ENCODE assay signal across 20 cellular contexts in the genomic region with DNA sequence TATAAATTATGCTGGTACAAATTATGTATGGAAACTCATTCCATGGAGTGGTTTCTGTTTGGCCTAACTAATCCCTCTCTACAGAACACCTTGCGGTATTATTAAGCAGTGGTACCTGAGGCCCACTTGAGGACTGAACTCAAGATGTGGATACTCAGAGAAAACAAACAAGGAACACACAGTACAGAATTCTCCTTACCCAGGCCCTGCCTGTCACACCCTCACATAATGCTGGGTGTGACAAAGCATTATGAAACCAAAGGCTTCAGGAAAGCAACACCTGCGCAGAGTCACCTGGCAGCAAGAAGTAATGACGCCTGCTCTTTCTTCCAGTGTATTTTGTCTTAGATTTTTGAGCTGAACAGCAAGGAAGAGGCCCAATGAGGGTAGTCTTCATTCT.
"Had no signal": no experiment of that assay in that cellular context is flagged by ENCODE, and none has a peak within 500 bp of the region (broad histone marks: within the 10 kb centered on the region; RNA-seq: fewer than 3 reads in every experiment).

No MANE protein-coding gene starts in this region.

- H3K36me3 ChIP-seq: heart right ventricle, sigmoid colon had no signal

- H3K27ac ChIP-seq: dorsolateral prefrontal cortex, heart right ventricle, sigmoid colon, testis had no signal

- H3K27me3 ChIP-seq: dorsolateral prefrontal cortex, sigmoid colon, testis had no signal

- H3K4me1 ChIP-seq: heart right ventricle, testis had no signal

- H3K4me1 Mint-ChIP-seq: activated naive CD8-positive, alpha-beta T cell treated with anti-CD3 and anti-CD28 coated beads for 36 hours; central memory CD8-positive, alpha-beta T cell; mesothelial cell of epicardium; natural killer cell; stimulated activated naive B cell treated with anti-CD40 and anti-IgM and Interleukin-4, amounts not matched to agents 10 μg/mL and 1 μg/mL and 100 μg/mL, for 72 hours; WTC11 had no signal

- H3K9me3 Mint-ChIP-seq: activated CD4-positive, alpha-beta memory T cell treated with anti-CD3 and anti-CD28 coated beads for 36 hours; activated naive CD8-positive, alpha-beta T cell treated with anti-CD3 and anti-CD28 coated beads for 36 hours; central memory CD8-positive, alpha-beta T cell; natural killer cell had no signal

- H3K27me3 Mint-ChIP-seq: activated CD4-positive, alpha-beta memory T cell treated with anti-CD3 and anti-CD28 coated beads for 36 hours; activated naive CD8-positive, alpha-beta T cell treated with anti-CD3 and anti-CD28 coated beads for 36 hours; central memory CD8-positive, alpha-beta T cell; stimulated activated naive B cell treated with anti-CD40 and anti-IgM and Interleukin-4, amounts not matched to agents 10 μg/mL and 1 μg/mL and 100 μg/mL, for 72 hours had no signal

- H3K4me3 Mint-ChIP-seq: activated CD4-positive, alpha-beta memory T cell treated with anti-CD3 and anti-CD28 coated beads for 36 hours; activated naive CD8-positive, alpha-beta T cell treated with anti-CD3 and anti-CD28 coated beads for 36 hours; central memory CD8-positive, alpha-beta T cell; mesothelial cell of epicardium; natural killer cell; stimulated activated naive B cell treated with anti-CD40 and anti-IgM and Interleukin-4, amounts not matched to agents 10 μg/mL and 1 μg/mL and 100 μg/mL, for 72 hours; WTC11 had no signal

- H3K4me3 ChIP-seq: dorsolateral prefrontal cortex, heart right ventricle, sigmoid colon, smooth muscle cell, testis had no signal

- H3K27ac Mint-ChIP-seq: activated CD4-positive, alpha-beta memory T cell treated with anti-CD3 and anti-CD28 coated beads for 36 hours; activated naive CD8-positive, alpha-beta T cell treated with anti-CD3 and anti-CD28 coated beads for 36 hours; mesothelial cell of epicardium; natural killer cell; progenitor cell of endocrine pancreas; stimulated activated naive B cell treated with anti-CD40 and anti-IgM and Interleukin-4, amounts not matched to agents 10 μg/mL and 1 μg/mL and 100 μg/mL, for 72 hours; WTC11 had no signal

- DNase-seq: activated CD4-positive, alpha-beta memory T cell treated with anti-CD3 and anti-CD28 coated beads for 36 hours; activated CD4-positive, alpha-beta T cell treated with anti-CD3 and anti-CD28 coated beads for 48 hours; activated naive CD4-positive, alpha-beta T cell treated with Interleukin-2 at 50 U/mL for 16 hours; activated naive CD8-positive, alpha-beta T cell treated with anti-CD3 and anti-CD28 coated beads for 36 hours; activated T-cell treated with anti-CD3 and anti-CD28 coated beads, Interleukin-2, amount 50 U/mL, for 48 hours; dorsolateral prefrontal cortex; heart right ventricle; islet precursor cell; natural killer cell; retina; sigmoid colon; stimulated activated CD4-positive, alpha-beta T cell treated with anti-CD3 and anti-CD28 coated beads, Interleukin-15, amount 100 ng/mL, for 24 hours; stimulated activated naive B cell treated with anti-CD40 and anti-IgM and Interleukin-4, amounts not matched to agents 10 μg/mL and 1 μg/mL and 100 μg/mL, for 72 hours; T-helper 9 cell; testis had no signal

- ATAC-seq: heart right ventricle, natural killer cell, WTC11 had no signal

- H3K36me3 Mint-ChIP-seq: activated CD4-positive, alpha-beta memory T cell treated with anti-CD3 and anti-CD28 coated beads for 36 hours; activated naive CD8-positive, alpha-beta T cell treated with anti-CD3 and anti-CD28 coated beads for 36 hours; mesothelial cell of epicardium; natural killer cell; stimulated activated naive B cell treated with anti-CD40 and anti-IgM and Interleukin-4, amounts not matched to agents 10 μg/mL and 1 μg/mL and 100 μg/mL, for 72 hours had no signal

- H3K9me3 ChIP-seq: sigmoid colon, testis had no signal

- H3K4me2 ChIP-seq: smooth muscle cell had no signal
